29 cellular contexts compared by ENCODE assay signal in genomic region chr1:29335573-29335972, GRCh38.
"Had no signal": no experiment of that assay in that cellular context is flagged by ENCODE, and none has a peak within 500 bp of the region (broad histone marks: within the 10 kb centered on the region; RNA-seq: fewer than 3 reads in every experiment).

No MANE protein-coding gene starts in this region.

- H3K4me1 ChIP-seq: adrenal gland, ascending aorta, breast epithelium had no signal

- H3K27ac ChIP-seq: adrenal gland, ascending aorta, body of pancreas, brain microvascular endothelial cell, breast epithelium, cardiac muscle cell had no signal

- H3K27me3 ChIP-seq: adrenal gland, ascending aorta, body of pancreas, brain microvascular endothelial cell, breast epithelium had no signal

- DNase-seq: activated effector memory CD4-positive, alpha-beta T cell treated with anti-CD3 and anti-CD28 coated beads, Interleukin-2, amount 50 U/mL, for 16 hours; activated effector memory CD4-positive, alpha-beta T cell treated with Interleukin-2 at 50 U/mL for 16 hours; activated gamma-delta T cell; activated gamma-delta T cell treated with Interleukin-2 at 50 U/mL for 16 hours; activated naive CD4-positive, alpha-beta T cell; activated naive CD4-positive, alpha-beta T cell treated with anti-CD3 and anti-CD28 coated beads for 36 hours; activated naive CD4-positive, alpha-beta T cell treated with anti-CD3 and anti-CD28 coated beads, Interleukin-2, amount 10 ng/mL, durations not matched to agents 7 days and 5 days; activated naive CD4-positive, alpha-beta T cell treated with anti-CD3 and anti-CD28 coated beads, Interleukin-2, amount 50 U/mL, for 16 hours; activated naive CD4-positive, alpha-beta T cell treated with Interleukin-2 at 50 U/mL for 16 hours; activated naive CD8-positive, alpha-beta T cell treated with anti-CD3 and anti-CD28 coated beads for 36 hours; activated naive CD8-positive, alpha-beta T cell treated with anti-CD3 and anti-CD28 coated beads, Interleukin-2, amount 10 ng/mL, durations not matched to agents 7 days and 5 days; activated naive CD8-positive, alpha-beta T cell treated with anti-CD3 and anti-CD28 coated beads, Interleukin-2, amount 50 U/mL, for 24 hours; activated T-cell treated with anti-CD3 and anti-CD28 coated beads, Interleukin-2, amount 50 U/mL, for 24 hours; activated T-cell treated with anti-CD3 and anti-CD28 coated beads, Interleukin-2, amount 50 U/mL, for 4 hours; activated T-cell treated with anti-CD3 and anti-CD28 coated beads, Interleukin-2, amount 50 U/mL, for 48 hours; activated T-cell treated with anti-CD3 and anti-CD28 coated beads, Interleukin-2, amount 50 U/mL, for 72 hours; adrenal gland; amniotic stem cell; amygdala; anterior cingulate cortex; aorta; body of pancreas; brain microvascular endothelial cell; caudate nucleus; central memory CD4-positive, alpha-beta T cell; cerebellar nuclear complex had no signal

- H3K36me3 ChIP-seq: adrenal gland, ascending aorta, brain microvascular endothelial cell, breast epithelium, cardiac muscle cell had no signal

- H3K4me3 ChIP-seq: adrenal gland, ascending aorta, body of pancreas, breast epithelium, cardiac muscle cell had no signal

- H3K9me3 ChIP-seq: adrenal gland, ascending aorta, body of pancreas, breast epithelium had no signal
